Comparison of ENCODE assay signal across 13 cellular contexts in the genomic region with DNA sequence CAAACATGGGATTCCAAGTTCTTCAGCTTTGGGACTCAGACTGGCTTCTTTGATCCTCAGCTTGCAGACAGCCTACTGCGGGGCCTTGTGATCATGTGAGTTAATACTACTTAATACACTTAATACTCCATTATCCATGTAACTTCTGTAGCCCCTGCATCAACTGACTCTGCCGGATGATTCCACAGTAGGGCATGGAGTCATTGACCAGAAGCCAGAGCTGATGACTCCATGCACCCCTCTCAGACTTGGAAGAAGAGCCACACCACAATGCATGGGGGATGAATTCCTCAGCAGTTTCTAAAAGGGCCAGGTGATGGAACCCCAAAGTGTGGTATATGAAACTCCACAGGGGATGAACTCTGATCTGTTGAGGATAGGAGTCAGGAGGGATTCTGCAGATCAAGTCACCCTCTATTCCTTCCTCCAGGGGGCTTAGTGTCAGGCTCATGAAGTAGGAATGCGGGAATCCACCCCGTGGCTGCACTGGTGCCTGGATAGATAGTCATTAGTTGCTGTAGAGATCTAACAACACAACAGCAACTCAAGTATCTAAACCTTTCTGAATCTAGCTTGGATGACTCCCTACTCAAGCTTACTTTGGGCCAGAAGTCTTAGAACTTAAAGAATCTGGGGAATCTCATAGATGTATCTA.
"Had no signal": no experiment of that assay in that cellular context is flagged by ENCODE, and none has a peak within 500 bp of the region (broad histone marks: within the 10 kb centered on the region; RNA-seq: fewer than 3 reads in every experiment).

No MANE protein-coding gene starts in this region.

- H3K27me3 ChIP-seq: sigmoid colon had no signal

- H3K4me3 ChIP-seq: lower lobe of right lung, prostate gland, sigmoid colon had no signal

- H3K27ac ChIP-seq: lower lobe of right lung, prostate gland, sigmoid colon had no signal

- DNase-seq: activated effector memory CD4-positive, alpha-beta T cell treated with anti-CD3 and anti-CD28 coated beads, Interleukin-2, amount 50 U/mL, for 16 hours; activated T-cell treated with anti-CD3 and anti-CD28 coated beads, Interleukin-2, amount 50 U/mL, for 4 hours; amygdala; dermis blood vessel endothelial cell; erythroblast; hippocampal formation; lower lobe of right lung; natural killer cell; sigmoid colon; stimulated activated CD4-positive, alpha-beta T cell treated with anti-CD3 and anti-CD28 coated beads, Interleukin-12 subunit alpha, Interleukin-12 subunit beta, amount 100 ng/mL, for 4 hours; stimulated activated naive CD4-positive, alpha-beta T cell treated with Interleukin-2 at 50 U/mL for 16 hours had no signal

- H3K36me3 ChIP-seq: lower lobe of right lung, prostate gland, sigmoid colon had no signal

- ATAC-seq: activated naive CD4-positive, alpha-beta T cell treated with anti-CD3 and anti-CD28 coated beads, Interleukin-2, amount 50 U/mL, for 72 hours; activated T-cell treated with anti-CD3 and anti-CD28 coated beads, Interleukin-2, amount 50 U/mL, for 4 hours; lower lobe of right lung; natural killer cell had no signal

- H3K4me1 ChIP-seq: lower lobe of right lung, prostate gland, sigmoid colon had no signal

- H3K9me3 ChIP-seq: lower lobe of right lung, prostate gland, sigmoid colon had no signal
